18 cellular contexts compared by ENCODE assay signal in the genomic region with DNA sequence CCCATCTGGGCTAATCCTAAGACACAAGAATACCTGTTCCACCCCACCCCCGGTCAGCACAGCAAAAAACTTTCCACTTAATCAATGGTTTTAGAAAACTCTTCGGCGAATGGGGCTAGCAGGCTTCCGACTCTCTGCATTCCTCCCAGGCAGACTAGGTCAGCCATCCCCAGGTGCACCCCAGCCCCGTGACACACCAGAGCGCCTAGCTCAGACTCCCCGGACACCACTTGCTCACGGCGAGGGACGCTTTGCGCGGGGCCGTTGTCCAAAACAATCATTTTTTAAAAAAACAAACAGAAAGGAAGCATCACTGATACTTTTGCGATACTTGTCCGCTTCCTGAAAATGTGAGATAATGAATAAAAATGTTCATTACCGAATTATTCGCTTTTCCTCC.
DNase-seq lines count a peak whose midpoint lies in the region; ATAC-seq and TF ChIP-seq lines count a peak whose summit lies in the region.
"Had no signal": no experiment of that assay in that cellular context is flagged by ENCODE, and none has a peak within 500 bp of the region (broad histone marks: within the 10 kb centered on the region; RNA-seq: fewer than 3 reads in every experiment).

No MANE protein-coding gene starts in this region.

- POLR2A ChIA-PET in WTC11 (lab: Charles Lee) = no interaction called here

- CTCF ChIA-PET in WTC11 (lab: Charles Lee) = no interaction called here

- intact Hi-C loops in Right ventricle myocardium inferior (cut with DNase I) (no loop called here), right cardiac atrium (cut with DNase I) (no loop called here)

- no peaks in the 10 kb centered on the region for H3K27me3 ChIP-seq in right cardiac atrium (ENCODE audit: control insufficient read depth, insufficient read depth)
- H3K27me3 ChIP-seq: body of pancreas, thyroid gland had no signal

- no peaks in the 10 kb centered on the region for H3K9me3 ChIP-seq in right cardiac atrium (ENCODE audit: control insufficient read depth, low read length)
- H3K9me3 ChIP-seq: body of pancreas, esophagus muscularis mucosa, lower lobe of right lung, mucosa of descending colon, prostate gland, SK-N-SH, thyroid gland had no signal

- ATAC-seq in Right ventricle myocardium inferior (no peak), right cardiac atrium (no peak), WTC11 (no peak), HG03175 (IDR thresholded peaks at IDR 0.05; ENCODE audit: unreplicated experiment) (no peak), HG03460 (IDR thresholded peaks at IDR 0.05; ENCODE audit: unreplicated experiment) (no peak)
- ATAC-seq: body of pancreas, lower lobe of right lung, mucosa of descending colon had no signal

- H3K27ac ChIP-seq in right cardiac atrium (ENCODE audit: low read length) = no peak overlapping the region
- peak overlapping the region; percentile 58 for H3K27ac ChIP-seq in caudate nucleus (ENCODE audit: low read depth, low read length)
- no peak overlapping the region for H3K27ac ChIP-seq in substantia nigra (ENCODE audit: low read depth, low read length, poor library complexity, severe bottlenecking)
- H3K27ac ChIP-seq: body of pancreas, esophagus muscularis mucosa, lower lobe of right lung, prostate gland, thyroid gland had no signal

- WGBS in right cardiac atrium = 79% methylated on average over 17 of the region's 17 CpGs

- H3K27ac Mint-ChIP-seq in WTC11 = peak overlapping the region; percentile 80

- no peaks in the 10 kb centered on the region for H3K36me3 Mint-ChIP-seq in WTC11

- TF ChIP-seq CTCF in WTC11 (IDR thresholded peaks at IDR 0.05) = no peak

- no peaks in the 10 kb centered on the region for H3K4me1 ChIP-seq in right cardiac atrium (ENCODE audit: control insufficient read depth, insufficient read depth, low read length)
- H3K4me1 ChIP-seq: lower lobe of right lung had no signal

- peaks cover 38% of the 10 kb centered on the region for H3K4me1 Mint-ChIP-seq in WTC11

- peak; percentile 59 for DNase-seq in Right ventricle myocardium inferior (ENCODE audit: missing footprints)
- DNase-seq in right cardiac atrium = no peak
- DNase-seq in WTC11 (ENCODE audit: low spot score) = no peak
- no peak for DNase-seq in caudate nucleus (lab: John Stamatoyannopoulos, UW)
- no peak for DNase-seq in substantia nigra (lab: John Stamatoyannopoulos, UW)
- DNase-seq: body of pancreas, Calu3, hippocampal formation, lower lobe of right lung, mucosa of descending colon, NCI-H1694, NCI-H526 treated with DMSO at 0.1 percent for 48 hours, SK-N-SH, thyroid gland had no signal

- no peaks in the 10 kb centered on the region for H3K9me3 Mint-ChIP-seq in WTC11

- H3K4me3 ChIP-seq in right cardiac atrium (ENCODE audit: low read length) = no peak overlapping the region
- H3K4me3 ChIP-seq: body of pancreas, esophagus muscularis mucosa, lower lobe of right lung, mucosa of descending colon, prostate gland, thyroid gland had no signal

- no peaks in the 10 kb centered on the region for H3K27me3 Mint-ChIP-seq in WTC11 (ENCODE audit: low read depth)

- H3K4me3 Mint-ChIP-seq in WTC11 = no peak overlapping the region

TF ChIP-seq in WTC11, 78 proteins besides CTCF, POLR2A, EP300 and RAD21:
- TF ChIP-seq FOXP1 (CRISPR knock-in tag; IDR thresholded peaks at IDR 0.05; ENCODE audit: borderline replicate concordance) (no peak), NR1H2 (CRISPR knock-in tag; IDR thresholded peaks at IDR 0.05) (no peak), CREM (CRISPR knock-in tag; IDR thresholded peaks at IDR 0.05) (no peak), ELF4 (CRISPR knock-in tag; IDR thresholded peaks at IDR 0.05; ENCODE audit: low read depth) (no peak)
